ENCODE assay signal across 14 cellular contexts in the genomic region with DNA sequence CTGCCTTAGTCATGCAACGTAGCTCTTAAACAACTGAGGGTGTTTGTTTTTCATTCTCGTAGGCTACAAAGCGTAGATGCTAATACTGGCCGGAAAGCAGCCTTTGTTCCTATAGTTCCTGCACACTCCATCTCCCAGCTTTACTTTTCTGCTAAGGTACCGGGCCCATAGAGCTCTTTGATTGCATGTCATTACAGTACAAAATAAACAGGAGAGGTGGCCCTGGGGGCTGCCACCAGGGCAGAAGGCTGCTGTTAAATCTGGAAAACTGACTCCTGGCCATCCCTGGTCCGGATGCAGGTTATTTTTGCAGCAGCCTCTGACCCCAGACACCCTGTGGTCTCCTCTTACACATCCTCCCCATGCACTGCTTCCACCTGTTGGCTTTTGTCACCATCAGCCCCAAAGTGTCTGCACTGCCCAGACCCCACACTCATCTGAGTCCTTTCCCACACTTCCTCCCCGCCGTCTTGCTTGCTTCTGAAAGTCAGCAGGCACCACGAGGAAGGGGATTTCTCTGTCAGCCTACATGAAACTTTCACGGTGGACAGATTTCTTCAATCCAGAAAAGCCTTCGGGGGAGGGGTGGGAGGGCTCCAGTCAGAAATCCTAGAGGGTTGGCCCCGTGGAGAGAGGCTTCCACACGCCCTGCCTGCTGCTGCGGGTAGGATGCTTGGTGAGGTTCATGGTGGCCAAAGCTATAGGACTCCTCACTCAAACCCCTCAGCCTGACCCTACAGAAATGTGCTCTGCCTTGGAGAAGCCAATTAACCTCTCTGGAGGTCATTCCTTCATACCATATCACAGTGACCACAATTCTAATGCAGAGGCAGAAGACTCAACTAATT.
DNase-seq lines count a peak whose midpoint lies in the region; ATAC-seq and TF ChIP-seq lines count a peak whose summit lies in the region.
"Had no signal": no experiment of that assay in that cellular context is flagged by ENCODE, and none has a peak within 500 bp of the region (broad histone marks: within the 10 kb centered on the region; RNA-seq: fewer than 3 reads in every experiment).

No MANE protein-coding gene starts in this region.

- no peak for TF ChIP-seq CTCF in GM12864 (IDR thresholded peaks at IDR 0.05; ENCODE audit: low read depth, low read length, missing control alignments)
- no peak for TF ChIP-seq CTCF in GM20000 (IDR thresholded peaks at IDR 0.05; ENCODE audit: extremely low read depth, missing control alignments)
- no peak for TF ChIP-seq CTCF in gastroesophageal sphincter (IDR thresholded peaks at IDR 0.05)

- no peaks in the 10 kb centered on the region for H3K9me3 ChIP-seq in gastroesophageal sphincter
- H3K9me3 ChIP-seq: adrenal gland had no signal

- WGBS in gastroesophageal sphincter (ENCODE audit: low coverage in 1 of 2), 2 donors: 94 to 100% methylated on average over 2 to 4 of the region's 14 CpGs

- no peak for TF ChIP-seq POLR2A in gastroesophageal sphincter (IDR thresholded peaks at IDR 0.05)

- peaks cover 0 to 16% (median 4%) of the 10 kb centered on the region in 3 donors for H3K4me1 ChIP-seq in gastroesophageal sphincter

- no peaks in the 10 kb centered on the region for H3K36me3 ChIP-seq in gastroesophageal sphincter
- H3K36me3 ChIP-seq: adrenal gland had no signal

- TF ChIP-seq EP300 in gastroesophageal sphincter (IDR thresholded peaks at IDR 0.05): no peak

- no peak overlapping the region for H3K4me3 ChIP-seq in GM12864 (ENCODE audit: low read depth, low read length)
- no peak overlapping the region for H3K4me3 ChIP-seq in gastroesophageal sphincter
- H3K4me3 ChIP-seq: adrenal gland had no signal

- H3K27me3 ChIP-seq in gastroesophageal sphincter: no peaks in the 10 kb centered on the region
- H3K27me3 ChIP-seq: adrenal gland had no signal

- peak; percentile 64 for DNase-seq in GM12864 (ENCODE audit: low read depth)
- DNase-seq in GM20000 (ENCODE audit: low spot score): peak; percentile 52
- DNase-seq in myocyte (ENCODE audit: low read depth): peak; percentile 76
- no peak for DNase-seq in Ammon's horn (ENCODE audit: low spot score)
- DNase-seq in SW 1271 (lab: John Stamatoyannopoulos, UW): no peak
- DNase-seq: activated CD4-positive, alpha-beta T cell treated with anti-CD3 and anti-CD28 coated beads for 48 hours; H7; IMR-90; naive thymus-derived CD8-positive, alpha-beta T cell; stimulated activated CD4-positive, alpha-beta T cell treated with anti-CD3 and anti-CD28 coated beads, Interleukin-2, amount 100 ng/mL, for 24 hours had no signal

- no peak overlapping the region for H3K27ac ChIP-seq in gastroesophageal sphincter

- ATAC-seq in HG03442 (IDR thresholded peaks at IDR 0.05; ENCODE audit: unreplicated experiment): peak; percentile 69
- no peak for ATAC-seq in GM18517 (IDR thresholded peaks at IDR 0.05; ENCODE audit: unreplicated experiment)
- ATAC-seq in gastroesophageal sphincter: no peak
- ATAC-seq: naive thymus-derived CD8-positive, alpha-beta T cell had no signal

Comparison
In these comparisons a context has a peak if more than half of its experiments do, and no peak if none do; other contexts are left out.
1. DNase-seq: peak in GM12864 (single experiment), GM20000 (single experiment) and myocyte (single experiment); none in Ammon's horn (single experiment) and SW 1271 (0 of 2).